In the genomic region with DNA sequence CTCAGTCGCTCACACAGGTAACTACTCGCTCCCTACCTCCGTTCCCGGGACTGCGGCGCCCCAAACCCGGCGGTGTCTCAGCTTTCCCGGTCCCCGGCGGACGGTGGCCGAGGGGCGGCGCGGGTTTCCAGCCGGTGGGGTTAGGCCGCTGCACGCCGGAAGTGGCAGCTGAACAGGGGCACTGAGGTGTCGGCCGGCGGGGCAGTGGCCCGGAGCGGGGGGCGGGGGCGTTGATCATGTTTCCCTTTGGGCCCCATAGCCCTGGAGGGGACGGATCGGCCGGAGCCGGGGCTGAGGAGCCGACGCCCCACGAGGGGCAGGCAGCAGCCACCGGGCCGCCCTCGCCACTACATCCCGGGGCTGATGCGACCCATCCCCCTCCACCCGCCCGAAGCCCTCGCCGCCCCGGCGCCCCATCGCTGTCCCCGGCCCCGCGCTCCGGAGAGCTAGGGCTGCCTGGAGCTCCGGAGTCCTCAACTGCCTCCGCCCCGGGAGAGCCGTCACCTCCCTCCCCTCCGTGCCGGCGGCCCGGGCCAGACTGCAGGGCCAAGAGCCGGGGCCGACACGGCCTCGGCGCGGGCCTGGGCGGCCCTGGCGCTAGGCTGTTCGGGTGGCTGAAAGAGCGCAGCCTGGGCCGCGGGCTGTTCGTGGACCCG, we compare ENCODE assay signal across 1 cellular context.
TF ChIP-seq lines count a peak whose summit lies in the region.

A gene with protein sequence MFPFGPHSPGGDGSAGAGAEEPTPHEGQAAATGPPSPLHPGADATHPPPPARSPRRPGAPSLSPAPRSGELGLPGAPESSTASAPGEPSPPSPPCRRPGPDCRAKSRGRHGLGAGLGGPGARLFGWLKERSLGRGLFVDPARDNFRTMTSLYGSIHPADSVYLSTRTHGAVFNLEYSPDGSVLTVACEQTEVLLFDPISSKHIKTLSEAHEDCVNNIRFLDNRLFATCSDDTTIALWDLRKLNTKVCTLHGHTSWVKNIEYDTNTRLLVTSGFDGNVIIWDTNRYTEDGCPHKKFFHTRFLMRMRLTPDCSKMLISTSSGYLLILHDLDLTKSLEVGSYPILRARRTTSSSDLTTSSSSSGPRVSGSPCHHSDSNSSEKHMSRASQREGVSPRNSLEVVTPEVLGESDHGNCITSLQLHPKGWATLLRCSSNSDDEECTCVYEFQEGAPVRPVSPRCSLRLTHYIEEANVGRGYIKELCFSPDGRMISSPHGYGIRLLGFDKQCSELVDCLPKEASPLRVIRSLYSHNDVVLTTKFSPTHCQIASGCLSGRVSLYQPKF (plus strand): TSS at position 167 of the 656 bp plus-strand sequence. CDS start 70 bp downstream, at position 237.

TF ChIP-seq in WTC11, 78 proteins besides CTCF, POLR2A, EP300 and RAD21 (continued from another document and continues in another):
- TF ChIP-seq, protein P1, sequence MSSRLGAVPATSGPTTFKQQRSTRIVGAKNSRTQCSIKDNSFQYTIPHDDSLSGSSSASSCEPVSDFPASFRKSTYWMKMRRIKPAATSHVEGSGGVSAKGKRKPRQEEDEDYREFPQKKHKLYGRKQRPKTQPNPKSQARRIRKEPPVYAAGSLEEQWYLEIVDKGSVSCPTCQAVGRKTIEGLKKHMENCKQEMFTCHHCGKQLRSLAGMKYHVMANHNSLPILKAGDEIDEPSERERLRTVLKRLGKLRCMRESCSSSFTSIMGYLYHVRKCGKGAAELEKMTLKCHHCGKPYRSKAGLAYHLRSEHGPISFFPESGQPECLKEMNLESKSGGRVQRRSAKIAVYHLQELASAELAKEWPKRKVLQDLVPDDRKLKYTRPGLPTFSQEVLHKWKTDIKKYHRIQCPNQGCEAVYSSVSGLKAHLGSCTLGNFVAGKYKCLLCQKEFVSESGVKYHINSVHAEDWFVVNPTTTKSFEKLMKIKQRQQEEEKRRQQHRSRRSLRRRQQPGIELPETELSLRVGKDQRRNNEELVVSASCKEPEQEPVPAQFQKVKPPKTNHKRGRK (CRISPR knock-in tag; IDR thresholded peaks at IDR 0.05; ENCODE audit: borderline replicate concordance), result 0 out of 2 replicates have a peak, but pooled peaks have one; percentile 26
- TF ChIP-seq, protein P2, sequence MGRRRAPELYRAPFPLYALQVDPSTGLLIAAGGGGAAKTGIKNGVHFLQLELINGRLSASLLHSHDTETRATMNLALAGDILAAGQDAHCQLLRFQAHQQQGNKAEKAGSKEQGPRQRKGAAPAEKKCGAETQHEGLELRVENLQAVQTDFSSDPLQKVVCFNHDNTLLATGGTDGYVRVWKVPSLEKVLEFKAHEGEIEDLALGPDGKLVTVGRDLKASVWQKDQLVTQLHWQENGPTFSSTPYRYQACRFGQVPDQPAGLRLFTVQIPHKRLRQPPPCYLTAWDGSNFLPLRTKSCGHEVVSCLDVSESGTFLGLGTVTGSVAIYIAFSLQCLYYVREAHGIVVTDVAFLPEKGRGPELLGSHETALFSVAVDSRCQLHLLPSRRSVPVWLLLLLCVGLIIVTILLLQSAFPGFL (CRISPR knock-in tag; IDR thresholded peaks at IDR 0.05; ENCODE audit: borderline replicate concordance), result no peak
- TF ChIP-seq NR2C2 (CRISPR knock-in tag; IDR thresholded peaks at IDR 0.05), result 0 out of 2 replicates have a peak, but pooled peaks have one; percentile 13
- TF ChIP-seq, protein P3, sequence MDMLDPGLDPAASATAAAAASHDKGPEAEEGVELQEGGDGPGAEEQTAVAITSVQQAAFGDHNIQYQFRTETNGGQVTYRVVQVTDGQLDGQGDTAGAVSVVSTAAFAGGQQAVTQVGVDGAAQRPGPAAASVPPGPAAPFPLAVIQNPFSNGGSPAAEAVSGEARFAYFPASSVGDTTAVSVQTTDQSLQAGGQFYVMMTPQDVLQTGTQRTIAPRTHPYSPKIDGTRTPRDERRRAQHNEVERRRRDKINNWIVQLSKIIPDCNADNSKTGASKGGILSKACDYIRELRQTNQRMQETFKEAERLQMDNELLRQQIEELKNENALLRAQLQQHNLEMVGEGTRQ (CRISPR knock-in tag; IDR thresholded peaks at IDR 0.05), result peak; percentile 52; the same call in 1 of the 2 replicates
- TF ChIP-seq FOXK1 (CRISPR knock-in tag; IDR thresholded peaks at IDR 0.05), result peak; percentile 97
- TF ChIP-seq ZNF219 (CRISPR knock-in tag; IDR thresholded peaks at IDR 0.05; ENCODE audit: borderline replicate concordance), result no peak
- peak; percentile 69 for TF ChIP-seq NFE2L1 (CRISPR knock-in tag; IDR thresholded peaks at IDR 0.05)
- TF ChIP-seq, protein P4, sequence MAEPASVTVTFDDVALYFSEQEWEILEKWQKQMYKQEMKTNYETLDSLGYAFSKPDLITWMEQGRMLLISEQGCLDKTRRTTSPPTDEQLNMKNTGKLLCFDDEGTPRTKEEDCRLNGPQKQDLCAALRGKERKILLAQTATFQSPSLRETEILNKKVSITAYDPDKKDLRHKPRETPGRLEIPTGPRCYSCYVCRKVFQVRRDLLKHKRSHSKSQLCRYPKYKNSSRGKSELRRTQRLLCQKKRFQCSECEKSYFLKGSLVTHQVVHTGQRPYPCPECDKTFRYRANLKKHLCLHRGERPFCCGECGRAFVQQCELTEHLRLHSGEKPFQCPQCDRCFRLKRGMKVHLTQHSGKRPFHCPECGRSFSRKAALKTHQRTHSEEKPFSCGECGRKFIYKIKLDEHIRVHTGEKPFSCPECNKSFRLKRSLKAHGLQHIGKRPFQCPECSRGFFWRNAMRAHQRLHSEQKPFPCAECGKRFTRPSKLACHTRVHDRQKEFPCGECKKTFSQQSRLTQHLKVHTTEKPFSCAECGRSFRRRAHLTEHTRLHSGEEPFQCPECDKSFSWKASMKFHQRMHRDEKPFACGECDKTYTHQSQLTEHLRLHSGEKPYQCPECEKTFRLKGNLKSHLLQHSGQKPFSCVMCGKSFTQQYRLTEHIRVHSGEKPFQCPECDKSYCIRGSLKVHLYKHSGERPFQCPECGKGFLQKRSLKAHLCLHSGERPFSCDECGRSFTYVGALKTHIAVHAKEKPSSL (CRISPR knock-in tag; conservative IDR thresholded peaks at IDR 0.05), result no peak
- no peak for TF ChIP-seq TEAD4 (CRISPR knock-in tag; IDR thresholded peaks at IDR 0.05)
- no peak for TF ChIP-seq NFATC4 (CRISPR knock-in tag; IDR thresholded peaks at IDR 0.05)
- 0 out of 2 replicates have a peak, but pooled peaks have one; percentile 57 for TF ChIP-seq TCF7 (CRISPR knock-in tag; IDR thresholded peaks at IDR 0.05; ENCODE audit: low read depth)
- peak; percentile 98 for TF ChIP-seq SP1 (CRISPR knock-in tag; conservative IDR thresholded peaks at IDR 0.05)
- no peak for TF ChIP-seq IRF2 (CRISPR knock-in tag; IDR thresholded peaks at IDR 0.05; ENCODE audit: borderline replicate concordance, low read depth)
- TF ChIP-seq ZNF232 (CRISPR knock-in tag; IDR thresholded peaks at IDR 0.05), result 0 out of 2 replicates have a peak, but pooled peaks have one; percentile 94
- TF ChIP-seq, protein P5, sequence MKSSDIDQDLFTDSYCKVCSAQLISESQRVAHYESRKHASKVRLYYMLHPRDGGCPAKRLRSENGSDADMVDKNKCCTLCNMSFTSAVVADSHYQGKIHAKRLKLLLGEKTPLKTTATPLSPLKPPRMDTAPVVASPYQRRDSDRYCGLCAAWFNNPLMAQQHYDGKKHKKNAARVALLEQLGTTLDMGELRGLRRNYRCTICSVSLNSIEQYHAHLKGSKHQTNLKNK (CRISPR knock-in tag; IDR thresholded peaks at IDR 0.05), result peak; percentile 75; the same call in 1 of the 2 replicates
- TF ChIP-seq, protein P6, sequence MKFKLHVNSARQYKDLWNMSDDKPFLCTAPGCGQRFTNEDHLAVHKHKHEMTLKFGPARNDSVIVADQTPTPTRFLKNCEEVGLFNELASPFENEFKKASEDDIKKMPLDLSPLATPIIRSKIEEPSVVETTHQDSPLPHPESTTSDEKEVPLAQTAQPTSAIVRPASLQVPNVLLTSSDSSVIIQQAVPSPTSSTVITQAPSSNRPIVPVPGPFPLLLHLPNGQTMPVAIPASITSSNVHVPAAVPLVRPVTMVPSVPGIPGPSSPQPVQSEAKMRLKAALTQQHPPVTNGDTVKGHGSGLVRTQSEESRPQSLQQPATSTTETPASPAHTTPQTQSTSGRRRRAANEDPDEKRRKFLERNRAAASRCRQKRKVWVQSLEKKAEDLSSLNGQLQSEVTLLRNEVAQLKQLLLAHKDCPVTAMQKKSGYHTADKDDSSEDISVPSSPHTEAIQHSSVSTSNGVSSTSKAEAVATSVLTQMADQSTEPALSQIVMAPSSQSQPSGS (CRISPR knock-in tag; IDR thresholded peaks at IDR 0.05; ENCODE audit: borderline replicate concordance, low read depth), result 0 out of 2 replicates have a peak, but pooled peaks have one; percentile 18
- TF ChIP-seq GABPB1 (CRISPR knock-in tag; IDR thresholded peaks at IDR 0.05), result peak; percentile 95
- TF ChIP-seq, protein P7, sequence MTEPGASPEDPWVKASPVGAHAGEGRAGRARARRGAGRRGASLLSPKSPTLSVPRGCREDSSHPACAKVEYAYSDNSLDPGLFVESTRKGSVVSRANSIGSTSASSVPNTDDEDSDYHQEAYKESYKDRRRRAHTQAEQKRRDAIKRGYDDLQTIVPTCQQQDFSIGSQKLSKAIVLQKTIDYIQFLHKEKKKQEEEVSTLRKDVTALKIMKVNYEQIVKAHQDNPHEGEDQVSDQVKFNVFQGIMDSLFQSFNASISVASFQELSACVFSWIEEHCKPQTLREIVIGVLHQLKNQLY (CRISPR knock-in tag; IDR thresholded peaks at IDR 0.05), result no peak
- TF ChIP-seq HMGA2 (CRISPR knock-in tag; IDR thresholded peaks at IDR 0.05), result no peak
- TF ChIP-seq, protein P8, sequence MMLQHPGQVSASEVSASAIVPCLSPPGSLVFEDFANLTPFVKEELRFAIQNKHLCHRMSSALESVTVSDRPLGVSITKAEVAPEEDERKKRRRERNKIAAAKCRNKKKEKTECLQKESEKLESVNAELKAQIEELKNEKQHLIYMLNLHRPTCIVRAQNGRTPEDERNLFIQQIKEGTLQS (CRISPR knock-in tag; conservative IDR thresholded peaks at IDR 0.05), result no peak
- TF ChIP-seq, protein P9, sequence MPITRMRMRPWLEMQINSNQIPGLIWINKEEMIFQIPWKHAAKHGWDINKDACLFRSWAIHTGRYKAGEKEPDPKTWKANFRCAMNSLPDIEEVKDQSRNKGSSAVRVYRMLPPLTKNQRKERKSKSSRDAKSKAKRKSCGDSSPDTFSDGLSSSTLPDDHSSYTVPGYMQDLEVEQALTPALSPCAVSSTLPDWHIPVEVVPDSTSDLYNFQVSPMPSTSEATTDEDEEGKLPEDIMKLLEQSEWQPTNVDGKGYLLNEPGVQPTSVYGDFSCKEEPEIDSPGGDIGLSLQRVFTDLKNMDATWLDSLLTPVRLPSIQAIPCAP (CRISPR knock-in tag; IDR thresholded peaks at IDR 0.05), result 0 out of 2 replicates have a peak, but pooled peaks have one; percentile 32
- no peak for TF ChIP-seq RELA (CRISPR knock-in tag; IDR thresholded peaks at IDR 0.05; ENCODE audit: borderline replicate concordance)
- TF ChIP-seq NFYB (CRISPR knock-in tag; conservative IDR thresholded peaks at IDR 0.05; ENCODE audit: low read depth), result peak; percentile 39; the same call in 1 of the 2 replicates
- peak; percentile 66 for TF ChIP-seq KAT7 (CRISPR knock-in tag; IDR thresholded peaks at IDR 0.05; ENCODE audit: borderline replicate concordance)
- TF ChIP-seq NR3C1 (CRISPR knock-in tag; conservative IDR thresholded peaks at IDR 0.05; ENCODE audit: low read depth), result no peak
- TF ChIP-seq, protein P10, sequence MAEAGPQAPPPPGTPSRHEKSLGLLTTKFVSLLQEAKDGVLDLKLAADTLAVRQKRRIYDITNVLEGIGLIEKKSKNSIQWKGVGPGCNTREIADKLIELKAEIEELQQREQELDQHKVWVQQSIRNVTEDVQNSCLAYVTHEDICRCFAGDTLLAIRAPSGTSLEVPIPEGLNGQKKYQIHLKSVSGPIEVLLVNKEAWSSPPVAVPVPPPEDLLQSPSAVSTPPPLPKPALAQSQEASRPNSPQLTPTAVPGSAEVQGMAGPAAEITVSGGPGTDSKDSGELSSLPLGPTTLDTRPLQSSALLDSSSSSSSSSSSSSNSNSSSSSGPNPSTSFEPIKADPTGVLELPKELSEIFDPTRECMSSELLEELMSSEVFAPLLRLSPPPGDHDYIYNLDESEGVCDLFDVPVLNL (CRISPR knock-in tag; IDR thresholded peaks at IDR 0.05; ENCODE audit: borderline replicate concordance, low read depth), result no peak; the same call in 1 of the 2 replicates
- no peak for TF ChIP-seq ELF4 (CRISPR knock-in tag; IDR thresholded peaks at IDR 0.05; ENCODE audit: low read depth)
- TF ChIP-seq, protein P11, sequence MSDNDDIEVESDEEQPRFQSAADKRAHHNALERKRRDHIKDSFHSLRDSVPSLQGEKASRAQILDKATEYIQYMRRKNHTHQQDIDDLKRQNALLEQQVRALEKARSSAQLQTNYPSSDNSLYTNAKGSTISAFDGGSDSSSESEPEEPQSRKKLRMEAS (CRISPR knock-in tag; IDR thresholded peaks at IDR 0.05), result peak; percentile 82
- no peak for TF ChIP-seq ZBTB21 (CRISPR knock-in tag; IDR thresholded peaks at IDR 0.05; ENCODE audit: borderline replicate concordance)
- 0 out of 2 replicates have a peak, but pooled peaks have one; percentile 41 for TF ChIP-seq ZNF121 (CRISPR knock-in tag; IDR thresholded peaks at IDR 0.05)
- TF ChIP-seq, protein P12, sequence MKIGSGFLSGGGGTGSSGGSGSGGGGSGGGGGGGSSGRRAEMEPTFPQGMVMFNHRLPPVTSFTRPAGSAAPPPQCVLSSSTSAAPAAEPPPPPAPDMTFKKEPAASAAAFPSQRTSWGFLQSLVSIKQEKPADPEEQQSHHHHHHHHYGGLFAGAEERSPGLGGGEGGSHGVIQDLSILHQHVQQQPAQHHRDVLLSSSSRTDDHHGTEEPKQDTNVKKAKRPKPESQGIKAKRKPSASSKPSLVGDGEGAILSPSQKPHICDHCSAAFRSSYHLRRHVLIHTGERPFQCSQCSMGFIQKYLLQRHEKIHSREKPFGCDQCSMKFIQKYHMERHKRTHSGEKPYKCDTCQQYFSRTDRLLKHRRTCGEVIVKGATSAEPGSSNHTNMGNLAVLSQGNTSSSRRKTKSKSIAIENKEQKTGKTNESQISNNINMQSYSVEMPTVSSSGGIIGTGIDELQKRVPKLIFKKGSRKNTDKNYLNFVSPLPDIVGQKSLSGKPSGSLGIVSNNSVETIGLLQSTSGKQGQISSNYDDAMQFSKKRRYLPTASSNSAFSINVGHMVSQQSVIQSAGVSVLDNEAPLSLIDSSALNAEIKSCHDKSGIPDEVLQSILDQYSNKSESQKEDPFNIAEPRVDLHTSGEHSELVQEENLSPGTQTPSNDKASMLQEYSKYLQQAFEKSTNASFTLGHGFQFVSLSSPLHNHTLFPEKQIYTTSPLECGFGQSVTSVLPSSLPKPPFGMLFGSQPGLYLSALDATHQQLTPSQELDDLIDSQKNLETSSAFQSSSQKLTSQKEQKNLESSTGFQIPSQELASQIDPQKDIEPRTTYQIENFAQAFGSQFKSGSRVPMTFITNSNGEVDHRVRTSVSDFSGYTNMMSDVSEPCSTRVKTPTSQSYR (CRISPR knock-in tag; IDR thresholded peaks at IDR 0.05), result peak; percentile 79
- no peak for TF ChIP-seq ZNF671 (CRISPR knock-in tag; IDR thresholded peaks at IDR 0.05)
- TF ChIP-seq ZNF416 (CRISPR knock-in tag; IDR thresholded peaks at IDR 0.05), result 0 out of 2 replicates have a peak, but pooled peaks have one; percentile 39
- TF ChIP-seq, protein P13, sequence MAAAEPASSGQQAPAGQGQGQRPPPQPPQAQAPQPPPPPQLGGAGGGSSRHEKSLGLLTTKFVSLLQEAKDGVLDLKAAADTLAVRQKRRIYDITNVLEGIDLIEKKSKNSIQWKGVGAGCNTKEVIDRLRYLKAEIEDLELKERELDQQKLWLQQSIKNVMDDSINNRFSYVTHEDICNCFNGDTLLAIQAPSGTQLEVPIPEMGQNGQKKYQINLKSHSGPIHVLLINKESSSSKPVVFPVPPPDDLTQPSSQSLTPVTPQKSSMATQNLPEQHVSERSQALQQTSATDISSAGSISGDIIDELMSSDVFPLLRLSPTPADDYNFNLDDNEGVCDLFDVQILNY (CRISPR knock-in tag; IDR thresholded peaks at IDR 0.05), result peak; percentile 96
